10 cellular contexts compared by ENCODE assay signal in genomic region chr18:32974421-32975165, GRCh38.
A peak's percentile ranks its signal among the peaks of the same experiment; 100 is the strongest.
DNase-seq lines count a peak whose midpoint lies in the region; ATAC-seq and TF ChIP-seq lines count a peak whose summit lies in the region.
"Had no signal": no experiment of that assay in that cellular context is flagged by ENCODE, and none has a peak within 500 bp of the region (broad histone marks: within the 10 kb centered on the region; RNA-seq: fewer than 3 reads in every experiment).

No MANE protein-coding gene starts in this region.

- no peaks in the 10 kb centered on the region for H3K79me2 ChIP-seq in osteoblast (ENCODE audit: insufficient read depth, low read length)
- H3K79me2 ChIP-seq: parathyroid adenoma had no signal

- no peaks in the 10 kb centered on the region for H3K4me1 ChIP-seq in osteoblast (ENCODE audit: insufficient read depth, low read length)
- no peaks in the 10 kb centered on the region for H3K4me1 ChIP-seq in left ventricle myocardium inferior
- H3K4me1 ChIP-seq: parathyroid adenoma had no signal

- H3K27me3 ChIP-seq in osteoblast (ENCODE audit: insufficient read depth, low read length) = no peaks in the 10 kb centered on the region
- no peaks in the 10 kb centered on the region for H3K27me3 ChIP-seq in left ventricle myocardium inferior (ENCODE audit: low read depth)

- H3K27ac ChIP-seq in osteoblast (ENCODE audit: low read depth, low read length) = no peak overlapping the region
- H3K27ac ChIP-seq in left ventricle myocardium inferior (replicated peaks) = no peak overlapping the region
- H3K27ac ChIP-seq: parathyroid adenoma had no signal

- ATAC-seq in GM19035 (IDR thresholded peaks at IDR 0.05; ENCODE audit: unreplicated experiment) (peak; percentile 80), HG02943 (IDR thresholded peaks at IDR 0.05; ENCODE audit: low read depth, unreplicated experiment) (peak; percentile 76)

- CTCF ChIA-PET in GM10248 (lab: Yijun Ruan, JAX) = interaction anchor here (2.6 kb wide), 1 partner anchor 9 kb away, joined by 8 read pairs; no protein-coding TSS in a partner anchor

- H4K20me1 ChIP-seq in osteoblast (ENCODE audit: insufficient read depth, low read length) = no peaks in the 10 kb centered on the region

- no peak overlapping the region for H3K4me3 ChIP-seq in osteoblast (ENCODE audit: insufficient read depth, low read length)
- H3K4me3 ChIP-seq in left ventricle myocardium inferior = no peak overlapping the region

- H3K36me3 ChIP-seq in osteoblast (ENCODE audit: insufficient read depth, low read length) (no peaks in the 10 kb centered on the region), left ventricle myocardium inferior (no peaks in the 10 kb centered on the region)

- TF ChIP-seq CTCF in osteoblast (IDR thresholded peaks at IDR 0.05; ENCODE audit: extremely low read depth, low read depth, low read length) = no peak
- TF ChIP-seq CTCF in GM10248 (IDR thresholded peaks at IDR 0.05; ENCODE audit: control extremely low read depth, extremely low read depth, low read depth, missing control alignments) = no peak
- no peak for TF ChIP-seq CTCF in left ventricle myocardium inferior (IDR thresholded peaks at IDR 0.05; ENCODE audit: borderline replicate concordance)

- DNase-seq in NCI-H2029 (lab: John Stamatoyannopoulos, UW) (peak; percentile 46), osteoblast (ENCODE audit: insufficient read length, low spot score, missing footprints) (no peak), SKM-1 treated with dmso at 0.1 percent for 144 hours (lab: John Stamatoyannopoulos, UW; ENCODE audit: unreplicated experiment) (no peak), GM10248 (ENCODE audit: extremely low spot score) (no peak), left ventricle myocardium inferior (no peak)
- DNase-seq: activated CD4-positive, CD25-positive, alpha-beta regulatory T cell treated with anti-CD3 and anti-CD28 coated beads, Interleukin-2, amount 50 U/mL, for 72 hours; aorta had no signal

- H2AFZ ChIP-seq in osteoblast (ENCODE audit: low read length) = peak overlapping the region; percentile 20
- H2AFZ ChIP-seq: parathyroid adenoma had no signal

- intact Hi-C loops in left ventricle myocardium inferior (cut with micrococcal nuclease) = no loop called here

- no peaks in the 10 kb centered on the region for H3K9me3 ChIP-seq in osteoblast (ENCODE audit: low read depth, low read length)
- peaks cover 6% of the 10 kb centered on the region for H3K9me3 ChIP-seq in left ventricle myocardium inferior (replicated peaks)

- POLR2A ChIA-PET in GM10248 (lab: Yijun Ruan, JAX) = no interaction called here

- no peak overlapping the region for H3K4me2 ChIP-seq in osteoblast (ENCODE audit: insufficient read depth, low read length)
